1 cellular context compared by ENCODE assay signal in genomic region chr4:158181906-158182305, GRCh38.
TF ChIP-seq lines count a peak whose summit lies in the region.

No MANE protein-coding gene starts in this region.

TF ChIP-seq in K562, 482 proteins besides CTCF, POLR2A, EP300 and RAD21:
- TF ChIP-seq ESRRB (CRISPR knock-in tag; IDR thresholded peaks at IDR 0.05; ENCODE audit: borderline replicate concordance): no peak
- TF ChIP-seq ARID4B (CRISPR knock-in tag; IDR thresholded peaks at IDR 0.05): no peak
- TF ChIP-seq FOXK1 (CRISPR knock-in tag; IDR thresholded peaks at IDR 0.05; ENCODE audit: borderline replicate concordance): no peak
- no peak for TF ChIP-seq ZFP1 (CRISPR knock-in tag; IDR thresholded peaks at IDR 0.05)
- TF ChIP-seq CCNT2 (IDR thresholded peaks at IDR 0.05; ENCODE audit: borderline replicate concordance, extremely low read depth, insufficient read length, low read depth, low read length): no peak
- TF ChIP-seq ZNF780A (CRISPR knock-in tag; IDR thresholded peaks at IDR 0.05): no peak
- TF ChIP-seq ZNF134 (CRISPR knock-in tag; conservative IDR thresholded peaks at IDR 0.05): no peak
- TF ChIP-seq ZNF24 (IDR thresholded peaks at IDR 0.05): no peak
- no peak for TF ChIP-seq RBM22 (IDR thresholded peaks at IDR 0.05; ENCODE audit: low read depth, low read length, poor library complexity, severe bottlenecking)
- no peak for TF ChIP-seq FIP1L1 (IDR thresholded peaks at IDR 0.05; ENCODE audit: low read depth, low read length, poor library complexity, severe bottlenecking)
- TF ChIP-seq SMARCC2 (IDR thresholded peaks at IDR 0.05; ENCODE audit: low read depth): no peak
- no peak for TF ChIP-seq ZBTB8A (IDR thresholded peaks at IDR 0.05; ENCODE audit: partially characterized antibody)
- no peak for TF ChIP-seq ZFP30 (CRISPR knock-in tag; IDR thresholded peaks at IDR 0.05; ENCODE audit: borderline replicate concordance)
- TF ChIP-seq DACH1 (IDR thresholded peaks at IDR 0.05; ENCODE audit: partially characterized antibody): no peak
- TF ChIP-seq E4F1 (CRISPR knock-in tag; IDR thresholded peaks at IDR 0.05; ENCODE audit: borderline replicate concordance): no peak
- no peak for TF ChIP-seq ZNF436 (CRISPR knock-in tag; IDR thresholded peaks at IDR 0.05)
- TF ChIP-seq DPF2 (IDR thresholded peaks at IDR 0.05): no peak
- no peak for TF ChIP-seq ZNF224 (CRISPR knock-in tag; IDR thresholded peaks at IDR 0.05)
